20 cellular contexts compared by ENCODE assay signal in the genomic region with DNA sequence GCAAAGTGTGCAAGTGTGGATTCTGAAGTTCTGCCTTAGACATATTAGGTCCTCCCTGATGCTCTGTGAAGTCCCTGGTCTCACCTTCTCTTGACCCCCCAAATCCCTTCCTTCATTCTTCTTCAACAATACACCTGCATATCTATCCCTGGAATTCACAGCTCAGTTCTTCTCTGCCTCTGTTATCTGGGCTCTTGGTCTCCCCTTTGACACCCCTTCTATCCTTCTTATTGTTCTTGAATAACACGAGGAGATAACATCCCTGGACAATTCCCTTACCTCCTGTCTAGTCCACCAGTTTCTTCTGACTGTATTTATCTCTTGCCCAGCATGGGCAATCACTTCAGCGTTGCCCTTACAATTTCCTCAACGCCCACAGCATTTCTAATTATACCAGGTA.
A peak's percentile ranks its signal among the peaks of the same experiment; 100 is the strongest.
DNase-seq lines count a peak whose midpoint lies in the region; FAIRE-seq and TF ChIP-seq lines count a peak whose summit lies in the region.
"Had no signal": no experiment of that assay in that cellular context is flagged by ENCODE, and none has a peak within 500 bp of the region (broad histone marks: within the 10 kb centered on the region; RNA-seq: fewer than 3 reads in every experiment).

No MANE protein-coding gene starts in this region.

- no peak overlapping the region for H2BK15ac ChIP-seq in mesendoderm (replicated peaks; ENCODE audit: low read depth)

- DNase-seq in GM12891 (ENCODE audit: insufficient read length, low spot score) (no peak), mesendoderm (peak; percentile 77), dermis blood vessel endothelial cell (no peak), NCI-H69 (lab: John Stamatoyannopoulos, UW) (no peak)
- DNase-seq: AML-193; Caco-2; Calu3; CD4-positive, alpha-beta T cell; CD8-positive, alpha-beta T cell; DMS79 treated with DMSO at 0.1 percent for 48 hours; GF-D8 had no signal

- H3K4me1 ChIP-seq in Loucy (ENCODE audit: insufficient read depth, low read length, poor library complexity, severe bottlenecking) (peaks cover 7% of the 10 kb centered on the region), mesendoderm (ENCODE audit: control insufficient read depth, low read depth, low read length) (no peaks in the 10 kb centered on the region)
- H3K4me1 ChIP-seq: A549; BLaER1 treated with 17β-estradiol and CSF1 and Interleukin-3, amounts not matched to agents 10 nM and 100 nM; Caco-2 had no signal

- TF ChIP-seq POLR2A in GM12891 (IDR thresholded peaks at IDR 0.05; ENCODE audit: low read depth, low read length) = no peak

- no peak overlapping the region for H4K8ac ChIP-seq in mesendoderm (ENCODE audit: low read depth, low read length)

- H3K36me3 ChIP-seq in Loucy (ENCODE audit: insufficient read depth, low read length) = no peaks in the 10 kb centered on the region
- no peaks in the 10 kb centered on the region for H3K36me3 ChIP-seq in mesendoderm (ENCODE audit: control insufficient read depth, insufficient read depth, low read length)
- H3K36me3 ChIP-seq: BLaER1 treated with 17β-estradiol and CSF1 and Interleukin-3, amounts not matched to agents 10 nM and 100 nM had no signal

- H2BK5ac ChIP-seq in mesendoderm (ENCODE audit: low read length) = no peak overlapping the region

- H3K4ac ChIP-seq in mesendoderm (ENCODE audit: low read depth, low read length) = no peak overlapping the region

- H3K4me2 ChIP-seq in Loucy (ENCODE audit: low read depth, low read length, poor library complexity, severe bottlenecking) (no peak overlapping the region), mesendoderm (ENCODE audit: low read length) (no peak overlapping the region)
- H3K4me2 ChIP-seq: A549; BLaER1 treated with 17β-estradiol and CSF1 and Interleukin-3, amounts not matched to agents 10 nM and 100 nM had no signal

- H3K79me1 ChIP-seq in mesendoderm (ENCODE audit: low read length) = no peaks in the 10 kb centered on the region

- no CpG with 5 or more reads among the region's 3 CpGs for WGBS in mesendoderm (ENCODE audit: extremely low coverage, insufficient coverage, low lambda C conversion rate)

- H4K5ac ChIP-seq in mesendoderm (ENCODE audit: low read length) = no peak overlapping the region

- 0 out of 2 replicates have a peak overlapping the region, but pooled peaks have one; percentile 45 for H2AFZ ChIP-seq in Loucy (ENCODE audit: low read length)

- H2BK120ac ChIP-seq in mesendoderm (ENCODE audit: low read depth, low read length) = no peak overlapping the region

- no peaks in the 10 kb centered on the region for H3F3A ChIP-seq in Loucy (ENCODE audit: low read depth)

- H3K4me3 ChIP-seq in Loucy (ENCODE audit: low read length, poor library complexity, severe bottlenecking) = no peak overlapping the region
- no peak overlapping the region for H3K4me3 ChIP-seq in mesendoderm (ENCODE audit: low read length)
- H3K4me3 ChIP-seq: A549; BLaER1 treated with 17β-estradiol and CSF1 and Interleukin-3, amounts not matched to agents 10 nM and 100 nM had no signal

- H3K27me3 ChIP-seq in Loucy (ENCODE audit: insufficient read depth, low read length, poor library complexity, severe bottlenecking) = no peaks in the 10 kb centered on the region
- no peaks in the 10 kb centered on the region for H3K27me3 ChIP-seq in mesendoderm (ENCODE audit: insufficient read depth, low read length, poor library complexity)
- H3K27me3 ChIP-seq: BLaER1 treated with 17β-estradiol and CSF1 and Interleukin-3, amounts not matched to agents 10 nM and 100 nM had no signal

- no peak overlapping the region for H3K23ac ChIP-seq in mesendoderm (ENCODE audit: low read length)

- H3K79me2 ChIP-seq in Loucy (ENCODE audit: insufficient read depth, low read length) (no peaks in the 10 kb centered on the region), mesendoderm (ENCODE audit: control insufficient read depth, insufficient read depth, low read length) (no peaks in the 10 kb centered on the region)

- no peak overlapping the region for H3K27ac ChIP-seq in mesendoderm (ENCODE audit: low read depth, low read length)
- H3K27ac ChIP-seq: 22Rv1; A549; BLaER1 treated with 17β-estradiol and CSF1 and Interleukin-3, amounts not matched to agents 10 nM and 100 nM; C4-2B had no signal

- peak; percentile 23 for FAIRE-seq in GM12891 (lab: Jason Lieb, UNC)
- FAIRE-seq: A549, D721Med, G401.6, GM12892, GM18507 had no signal

- H3K56ac ChIP-seq in mesendoderm (ENCODE audit: low read length) = no peak overlapping the region

- no peak for TF ChIP-seq CTCF in Loucy (conservative IDR thresholded peaks at IDR 0.05; ENCODE audit: low read length)

- H3K9me3 ChIP-seq in Loucy (ENCODE audit: insufficient read depth, low read depth, low read length) = no peaks in the 10 kb centered on the region
- H3K9me3 ChIP-seq: A549; BLaER1 treated with 17β-estradiol and CSF1 and Interleukin-3, amounts not matched to agents 10 nM and 100 nM; Caco-2 had no signal

- H3K9ac ChIP-seq in Loucy (ENCODE audit: low read depth, low read length, poor library complexity, severe bottlenecking) (no peak overlapping the region), mesendoderm (ENCODE audit: low read length) (no peak overlapping the region)
- H3K9ac ChIP-seq: BLaER1 treated with 17β-estradiol and CSF1 and Interleukin-3, amounts not matched to agents 10 nM and 100 nM had no signal

- no peak overlapping the region for H3K18ac ChIP-seq in mesendoderm (ENCODE audit: low read length)

- no peaks in the 10 kb centered on the region for H4K20me1 ChIP-seq in Loucy (ENCODE audit: insufficient read depth, low read length, poor library complexity, severe bottlenecking)
- H4K20me1 ChIP-seq: BLaER1 treated with 17β-estradiol and CSF1 and Interleukin-3, amounts not matched to agents 10 nM and 100 nM had no signal

- no peak overlapping the region for H2AK5ac ChIP-seq in mesendoderm (ENCODE audit: low read length)

- H3K9me2 ChIP-seq in Loucy (replicated peaks; ENCODE audit: low read depth, low read length) = no peaks in the 10 kb centered on the region

TF ChIP-seq in GM12891, 5 proteins besides CTCF, POLR2A, EP300 and RAD21:
- TF ChIP-seq POLR2AphosphoS5 (IDR thresholded peaks at IDR 0.05; ENCODE audit: low read depth, low read length) (no peak), TAF1 (IDR thresholded peaks at IDR 0.05; ENCODE audit: low read depth, low read length) (no peak), PAX5 (IDR thresholded peaks at IDR 0.05; ENCODE audit: insufficient read depth, low read length, severe bottlenecking) (no peak), SPI1 (IDR thresholded peaks at IDR 0.05; ENCODE audit: low read depth, low read length) (no peak), POU2F2 (IDR thresholded peaks at IDR 0.05; ENCODE audit: low read depth, low read length) (no peak)
